15 cellular contexts compared by ENCODE assay signal in genomic region chr12:111769599-111769998, GRCh38. TPM values are rescaled to one million over a fixed set of nuclear protein-coding genes. Genes with fewer than 3 reads are reported as not detected.
DNase-seq lines count a peak whose midpoint lies in the region; ATAC-seq and TF ChIP-seq lines count a peak whose summit lies in the region.
"Had no signal": no experiment of that assay in that cellular context is flagged by ENCODE, and none has a peak within 500 bp of the region (broad histone marks: within the 10 kb centered on the region; RNA-seq: fewer than 3 reads in every experiment).

No MANE protein-coding gene starts in this region.

- intact Hi-C loops in colonic mucosa (cut with DNase I): no loop called here
- intact Hi-C loops in psoas muscle (cut with DNase I): no loop called here
- intact Hi-C loops in aorta (cut with DNase I): loop anchor here in 1 of 2 donors (5.0 kb wide), 1 partner anchor 73 kb away; the partner anchor contains the start of gene MAPKAPK5

- H3K36me3 ChIP-seq in colonic mucosa: no peaks in the 10 kb centered on the region
- H3K36me3 ChIP-seq in psoas muscle (ENCODE audit: insufficient read depth in 1 of 2, low read depth in 1 of 2): no peaks in the 10 kb centered on the region
- H3K36me3 ChIP-seq in aorta (ENCODE audit: control insufficient read depth in 1 of 2, insufficient read depth in 2 of 2, low read length in 1 of 2): no peaks in the 10 kb centered on the region
- H3K36me3 ChIP-seq: BE2C had no signal

- no peak overlapping the region for H3K9ac ChIP-seq in colonic mucosa (ENCODE audit: low read depth in 2 of 2, low read length in 2 of 2)
- H3K9ac ChIP-seq: KMS-11 had no signal

- TF ChIP-seq CTCF in colonic mucosa (IDR thresholded peaks at IDR 0.05) (no peak), psoas muscle (IDR thresholded peaks at IDR 0.05) (no peak)

- H3K27me3 ChIP-seq in colonic mucosa: no peaks in the 10 kb centered on the region
- no peaks in the 10 kb centered on the region for H3K27me3 ChIP-seq in psoas muscle (ENCODE audit: insufficient read depth in 3 of 3, low read length in 2 of 3)
- no peaks in the 10 kb centered on the region for H3K27me3 ChIP-seq in aorta (ENCODE audit: control insufficient read depth in 1 of 2, insufficient read depth in 2 of 2, low read length in 1 of 2)
- H3K27me3 ChIP-seq: BE2C had no signal

- H3K9me3 ChIP-seq in colonic mucosa (no peaks in the 10 kb centered on the region), psoas muscle (no peaks in the 10 kb centered on the region), aorta (ENCODE audit: control insufficient read depth, low read length) (no peaks in the 10 kb centered on the region)
- H3K9me3 ChIP-seq: BE2C had no signal

- H3K27ac ChIP-seq in colonic mucosa (peak overlapping the region; percentile 48), psoas muscle (no peak overlapping the region), aorta (ENCODE audit: low read depth in 1 of 2, low read length in 2 of 2) (no peak overlapping the region)
- H3K27ac ChIP-seq: C4-2B, HL-60, KMS-11 had no signal

- ATAC-seq in psoas muscle (no peak), HG03175 (IDR thresholded peaks at IDR 0.05; ENCODE audit: unreplicated experiment) (no peak), HG03097 (IDR thresholded peaks at IDR 0.05; ENCODE audit: low FRiP score, unreplicated experiment) (no peak), aorta (ENCODE audit: low FRiP score) (no peak), HG02885 (IDR thresholded peaks at IDR 0.05; ENCODE audit: poor library complexity, unreplicated experiment) (no peak)
- ATAC-seq: GM12878, HCT116 had no signal

- no peak overlapping the region for H3K4me3 ChIP-seq in colonic mucosa
- peak overlapping the region; percentile 96 for H3K4me3 ChIP-seq in psoas muscle
- H3K4me3 ChIP-seq in aorta (ENCODE audit: low read length in 2 of 2): no peak overlapping the region
- H3K4me3 ChIP-seq: GM12878 had no signal

- H3K4me1 ChIP-seq in colonic mucosa (peaks cover 29% of the 10 kb centered on the region), psoas muscle (peaks cover 24% of the 10 kb centered on the region), aorta (ENCODE audit: control insufficient read depth in 1 of 2, insufficient read depth in 2 of 2, low read length in 2 of 2) (no peaks in the 10 kb centered on the region)

- WGBS in psoas muscle, 3 donors: 91 to 92% (median 91%) methylated on average over 8 of the region's 8 CpGs
- 86% methylated on average over 8 of the region's 8 CpGs for WGBS in aorta, 2 donors

- DNase-seq in HEK293T (ENCODE audit: extremely low spot score) (no peak), colonic mucosa (no peak), psoas muscle (no peak), aorta (no peak)
- DNase-seq: BE2C; CD4-positive, alpha-beta memory T cell; DMS79 had no signal

- POLR2A ChIA-PET in HEK293T (lab: Yijun Ruan, JAX): no interaction called here

- CTCF ChIA-PET in HEK293T (lab: Yijun Ruan, JAX): no interaction called here

TF ChIP-seq in HEK293T, 16 proteins besides CTCF, POLR2A, EP300 and RAD21:
- TF ChIP-seq ZNF384 (IDR thresholded peaks at IDR 0.05): 0 out of 2 replicates have a peak, but pooled peaks have one; percentile 20
- TF ChIP-seq SUZ12 (IDR thresholded peaks at IDR 0.05): no peak

RNA-seq across cellular contexts. Expression of gene ALDH2, which starts 2.9 kb away (rescaled TPM):
- 100 to 1,000 TPM; 240 to 398 TPM for total RNA-seq in colonic mucosa
- 100 to 1,000 TPM; 135 to 212 (median 158) TPM for total RNA-seq in psoas muscle
- polyA plus RNA-seq in psoas muscle: 100 to 1,000 TPM in 1 of 3 donors, 10 to 100 TPM in 2; 66.6 to 129 (median 90.4) TPM
- total RNA-seq in aorta: 100 to 1,000 TPM; 114 to 134 TPM
- 100 to 1,000 TPM in 1 of 2 donors, 10 to 100 TPM in 1; 91.2 to 135 TPM for polyA plus RNA-seq in aorta
